ENCODE assay signal across 17 cellular contexts in the genomic region with DNA sequence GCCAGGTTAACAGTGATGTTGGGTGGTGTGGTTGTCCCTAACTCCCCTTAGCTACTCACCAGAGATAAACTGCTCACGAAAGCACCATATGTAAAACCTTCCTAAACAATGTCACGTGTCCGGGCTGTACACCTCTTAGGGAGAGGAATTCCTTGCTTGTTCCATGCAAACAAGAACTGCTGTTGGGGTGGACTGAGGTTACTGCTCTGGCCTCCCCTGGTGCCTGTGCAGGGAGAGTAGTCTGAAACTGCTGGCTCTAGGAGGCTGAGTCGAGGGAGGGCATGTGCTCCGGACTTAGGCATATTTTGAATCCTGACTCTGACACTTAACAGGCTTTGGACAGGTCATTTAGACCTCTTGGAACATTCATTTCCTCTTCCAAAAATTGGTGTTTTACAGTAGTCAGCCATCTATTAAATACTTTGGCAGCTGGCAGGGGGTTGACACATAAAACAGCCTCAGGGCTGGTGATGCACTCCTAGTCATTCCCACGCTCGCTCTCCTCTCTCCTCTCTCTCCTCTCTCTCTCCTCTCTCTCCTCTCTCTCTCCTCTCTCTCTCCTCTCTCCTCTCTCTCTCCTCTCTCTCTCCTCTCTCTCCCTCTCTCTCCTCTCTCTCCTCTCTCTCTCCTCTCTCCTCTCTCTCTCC. TPM values are rescaled to one million over a fixed set of nuclear protein-coding genes. Genes with fewer than 3 reads are reported as not detected.
A peak's percentile ranks its signal among the peaks of the same experiment; 100 is the strongest.
DNase-seq lines count a peak whose midpoint lies in the region; ATAC-seq, FAIRE-seq and TF ChIP-seq lines count a peak whose summit lies in the region.
"Had no signal": no experiment of that assay in that cellular context is flagged by ENCODE, and none has a peak within 500 bp of the region (broad histone marks: within the 10 kb centered on the region; RNA-seq: fewer than 3 reads in every experiment).

No MANE protein-coding gene starts in this region.

- H3K9me1 ChIP-seq in IMR-90 (ENCODE audit: insufficient read depth, low read length) (no peaks in the 10 kb centered on the region), K562 (ENCODE audit: control insufficient read depth, insufficient read depth, low read length) (no peaks in the 10 kb centered on the region)

- POLR2A ChIA-PET in BJ (lab: Charles Lee) (no interaction called here), IMR-90 (lab: Charles Lee; ENCODE audit: unreplicated experiment) (no interaction called here), K562 (lab: Yijun Ruan, JAX) (no interaction called here)

- BruUV-seq in IMR-90 (replicated peaks; lab: Mats Ljungman, UMichigan), result no TSS peak
- no TSS peak for BruUV-seq in K562 (replicated peaks; lab: Mats Ljungman, UMichigan)

- no peak overlapping the region for H2BK20ac ChIP-seq in IMR-90 (ENCODE audit: low read depth, low read length)

- H2AK5ac ChIP-seq in IMR-90 (ENCODE audit: low read depth, low read length), result no peak overlapping the region

- no peak overlapping the region for H3K56ac ChIP-seq in IMR-90 (ENCODE audit: extremely low read depth, insufficient read depth, low read length)

- H3K4me1 ChIP-seq in IMR-90 (ENCODE audit: control insufficient read depth, insufficient read depth, low read length) (no peaks in the 10 kb centered on the region), K562 (replicated peaks in 1 of 2; ENCODE audit: control insufficient read depth in 2 of 2, insufficient read depth in 2 of 2, low read length in 2 of 2) (no peaks in the 10 kb centered on the region), right lobe of liver (peaks cover 0 to 59% (median 13%) of the 10 kb centered on the region in 4 donors)
- H3K4me1 ChIP-seq: adrenal gland had no signal

- H3K9me3 ChIP-seq in IMR-90 (ENCODE audit: control insufficient read depth, insufficient read depth, low read length), result no peaks in the 10 kb centered on the region
- H3K9me3 ChIP-seq in K562 (replicated peaks; ENCODE audit: control insufficient read depth, insufficient read depth, low read depth, low read length), result no peaks in the 10 kb centered on the region
- H3K9me3 ChIP-seq in right lobe of liver, result no peaks in the 10 kb centered on the region
- H3K9me3 ChIP-seq: adrenal gland had no signal

- H4K8ac ChIP-seq in IMR-90 (ENCODE audit: low read depth in 2 of 2, low read length in 2 of 2), result no peak overlapping the region

- no peak overlapping the region for H3K18ac ChIP-seq in IMR-90 (ENCODE audit: low read depth, low read length)

- no peak overlapping the region for H3K4ac ChIP-seq in IMR-90 (ENCODE audit: low read depth, low read length)

- no peaks in the 10 kb centered on the region for H4K20me1 ChIP-seq in IMR-90 (ENCODE audit: insufficient read depth, low read length)
- H4K20me1 ChIP-seq in K562 (replicated peaks; ENCODE audit: control insufficient read depth, insufficient read depth, low read length), result no peaks in the 10 kb centered on the region; the same call in 1 of the 2 replicates

- peak; percentile 43 for DNase-seq in BJ (ENCODE audit: low read depth)
- DNase-seq in IMR-90, result peak; percentile 2
- no peak for DNase-seq in K562 (ENCODE audit: extremely low read depth in 1 of 4, low spot score in 3 of 4)
- no peak for DNase-seq in right lobe of liver
- no peak for DNase-seq in activated CD4-positive, alpha-beta T cell treated with anti-CD3 and anti-CD28 coated beads, Interleukin-2, amount 50 U/mL, for 4 hours
- DNase-seq: activated CD4-positive, CD25-positive, alpha-beta regulatory T cell treated with anti-CD3 and anti-CD28 coated beads, Interleukin-2, amount 50 U/mL, for 72 hours; activated T-cell treated with anti-CD3 and anti-CD28 coated beads, Interleukin-2, amount 50 U/mL, for 24 hours; adrenal gland; H9; NCI-H2171 treated with DMSO at 0.1 percent for 48 hours had no signal

- H2AK9ac ChIP-seq in IMR-90 (replicated peaks; ENCODE audit: low read depth, low read length, poor library complexity), result no peak overlapping the region

- H3K27ac ChIP-seq in IMR-90 (ENCODE audit: insufficient read depth, low read length) (no peak overlapping the region), K562 (ENCODE audit: extremely low read depth, low read depth, low read length) (no peak overlapping the region), right lobe of liver (peak overlapping the region in 2 of 3 donors; percentile 38 to 81)
- H3K27ac ChIP-seq: adrenal gland, HL-60 had no signal

- TF ChIP-seq POLR2A in IMR-90 (IDR thresholded peaks at IDR 0.05; ENCODE audit: low read depth, low read length) (no peak), K562 (conservative IDR thresholded peaks at IDR 0.05) (no peak), right lobe of liver (IDR thresholded peaks at IDR 0.05) (no peak)

- H2BK120ac ChIP-seq in IMR-90 (ENCODE audit: low read depth, low read length), result no peak overlapping the region

- H3K14ac ChIP-seq in IMR-90 (replicated peaks; ENCODE audit: low read depth, low read length), result no peak overlapping the region

- no peak overlapping the region for H2AFZ ChIP-seq in IMR-90 (replicated peaks; ENCODE audit: low read length, poor library complexity)
- H2AFZ ChIP-seq in K562 (ENCODE audit: low read depth, low read length), result no peak overlapping the region

- dilution Hi-C loops in IMR-90 (cut with HindIII; ENCODE audit: low sequenced_read_pairs, unreplicated experiment), result no loop called here

- no peak overlapping the region for H4K91ac ChIP-seq in IMR-90 (ENCODE audit: insufficient read depth, low read depth, low read length)

- in situ Hi-C loops in IMR-90 (cut with MboI; ENCODE audit: low sequenced_read_pairs) (loop anchor here (25.0 kb wide), 1 partner anchor 482 kb away; no protein-coding TSS in a partner anchor), K562 (cut with MboI) (loop anchor here (25.0 kb wide), 1 partner anchor 282 kb away; a partner anchor contains a TSS)

- no CpG with 5 or more reads among the region's 7 CpGs for WGBS in IMR-90 (ENCODE audit: extremely low coverage in 2 of 2, insufficient read length in 1 of 2), 2 experiments
- 0% methylated on average over 5 of the region's 7 CpGs for WGBS in K562 (ENCODE audit: insufficient coverage, low coverage, missing lambda C conversion rate)
- WGBS in right lobe of liver (ENCODE audit: insufficient coverage, low coverage, low lambda C conversion rate, missing lambda C conversion rate), result 65% methylated on average over 5 of the region's 7 CpGs

- no peak for FAIRE-seq in K562 (lab: Jason Lieb, UNC)
- FAIRE-seq: colon had no signal

- no peak for TF ChIP-seq EP300 in K562 (IDR thresholded peaks at IDR 0.05; ENCODE audit: low read length)

- H3K4me2 ChIP-seq in IMR-90 (ENCODE audit: low read depth, low read length) (no peak overlapping the region), K562 (ENCODE audit: insufficient read depth, low read length) (no peak overlapping the region)

- H3K79me1 ChIP-seq in IMR-90 (ENCODE audit: low read depth in 1 of 2, low read length in 2 of 2), result no peaks in the 10 kb centered on the region

- H3K79me2 ChIP-seq in K562 (ENCODE audit: control insufficient read depth, insufficient read depth, low read length), result no peaks in the 10 kb centered on the region

- H3K27me3 ChIP-seq in BJ (ENCODE audit: control insufficient read depth, insufficient read depth, low read length) (no peaks in the 10 kb centered on the region), IMR-90 (ENCODE audit: control insufficient read depth, insufficient read depth, low read length) (peaks cover 1% of the 10 kb centered on the region; the same call in 1 of the 2 replicates), K562 (ENCODE audit: control insufficient read depth in 2 of 2, insufficient read depth in 2 of 2, low read length in 2 of 2) (peaks cover 8 to 43% of the 10 kb centered on the region in 2 experiments; a peak in 3 of 5 replicates), right lobe of liver (no peaks in the 10 kb centered on the region)
- H3K27me3 ChIP-seq: adrenal gland had no signal

- TF ChIP-seq CTCF in BJ (IDR thresholded peaks at IDR 0.05; ENCODE audit: insufficient read depth, low read depth, low read length) (no peak), IMR-90 (conservative IDR thresholded peaks at IDR 0.05; ENCODE audit: low read depth, low read length) (no peak), K562 (IDR thresholded peaks at IDR 0.05 in 2 of 3, conservative IDR thresholded peaks at IDR 0.05 in 1 of 3; ENCODE audit: insufficient read depth in 2 of 3, low read depth in 1 of 3, low read length in 3 of 3) (no peak), right lobe of liver (IDR thresholded peaks at IDR 0.05) (no peak)

- no peak overlapping the region for H3K23ac ChIP-seq in IMR-90 (ENCODE audit: low read depth, low read length)

- no peak overlapping the region for H2BK15ac ChIP-seq in IMR-90 (ENCODE audit: low read depth, low read length)

- TF ChIP-seq RAD21 in IMR-90 (IDR thresholded peaks at IDR 0.05; ENCODE audit: low read length), result no peak
- TF ChIP-seq RAD21 in K562 (CRISPR knock-in tag; conservative IDR thresholded peaks at IDR 0.05 in 1 of 2, IDR thresholded peaks at IDR 0.05 in 1 of 2), result no peak

- H2BK5ac ChIP-seq in IMR-90 (ENCODE audit: low read depth, low read length, poor library complexity, severe bottlenecking), result no peak overlapping the region

- CTCF ChIA-PET in BJ (lab: Yijun Ruan, JAX), result no interaction called here
- CTCF ChIA-PET in IMR-90 (lab: Yijun Ruan, JAX), result no interaction called here
- CTCF ChIA-PET in K562 (lab: Yijun Ruan, JAX; ENCODE audit: low intra/inter-chr PET ratio), result no interaction called here

- intact Hi-C loops in IMR-90 (cut with micrococcal nuclease) (no loop called here), K562 (cut with micrococcal nuclease) (no loop called here), right lobe of liver (cut with DNase I) (loop anchor here in 1 of 2 donors (10.0 kb wide), 1 partner anchor 126 kb away; a partner anchor contains a TSS)

- no peak overlapping the region for H3K9ac ChIP-seq in IMR-90 (ENCODE audit: low read depth, low read length)
- H3K9ac ChIP-seq in K562 (ENCODE audit: insufficient read depth in 1 of 2, low read depth in 2 of 2, low read length in 2 of 2), result no peak overlapping the region

- H3K36me3 ChIP-seq in BJ (ENCODE audit: control insufficient read depth, insufficient read depth, low read length) (peaks cover 1% of the 10 kb centered on the region; the same call in 1 of the 2 replicates), IMR-90 (ENCODE audit: control insufficient read depth, insufficient read depth, low read length) (no peaks in the 10 kb centered on the region), K562 (ENCODE audit: control insufficient read depth, insufficient read depth, low read length) (no peaks in the 10 kb centered on the region), right lobe of liver (peaks cover 0 to 14% (median 0%) of the 10 kb centered on the region in 4 donors)

- ATAC-seq in IMR-90 (ENCODE audit: low read depth), result no peak
- ATAC-seq in K562, result peak; percentile 34
- no peak for ATAC-seq in right lobe of liver
- no peak for ATAC-seq in HG03135 (IDR thresholded peaks at IDR 0.05; ENCODE audit: unreplicated experiment)
- no peak for ATAC-seq in GM19351 (IDR thresholded peaks at IDR 0.05; ENCODE audit: unreplicated experiment)
- ATAC-seq in HG03520 (IDR thresholded peaks at IDR 0.05; ENCODE audit: unreplicated experiment), result no peak

- no peak overlapping the region for H4K5ac ChIP-seq in IMR-90 (ENCODE audit: low read depth, low read length)

- H3K4me3 ChIP-seq in BJ (ENCODE audit: low read depth, low read length) (no peak overlapping the region), IMR-90 (ENCODE audit: insufficient read depth, low read depth, low read length) (no peak overlapping the region), K562 (no peak overlapping the region), right lobe of liver (no peak overlapping the region)
- H3K4me3 ChIP-seq: adrenal gland, lung had no signal

RNA-seq across cellular contexts. Expression of a gene that starts 10.6 kb away (rescaled TPM):
- polyA plus RNA-seq in BJ (2011; rRNA removed) (13.7 and 32.1 TPM in 2 replicates), IMR-90 (2012; rRNA removed) (not detected in 2 replicates), K562 (2011; rRNA removed) (not detected in 2 replicates), K562 (2014; fragmentation: Illumina TruSeq; extraction: Trizol) (not detected in 2 replicates), K562 (2014; fragmentation: Nextera tagmentation; extraction: Ambion mirVana) (not detected), K562 (2014; rRNA removed) (not detected in 2 replicates)
- polyA minus RNA-seq in BJ (2011; rRNA and poly(A)+ RNA removed), result 15.6 and 22.9 TPM in 2 replicates
- total RNA-seq in IMR-90 (2012; rRNA removed) (not detected in 2 replicates), K562 (2014; rRNA removed) (not detected in 2 replicates), K562 (2014; rRNA removed; fragmentation: Illumina TruSeq; extraction: Trizol) (not detected in 2 replicates), K562 (2015; rRNA removed; fragmentation: Illumina TruSeq; extraction: Trizol) (not detected in 2 replicates), K562 (2021) (0.54 TPM in 1 of 2 replicates, not detected in the other), right lobe of liver (10 to 100 TPM; 21.2 to 69.9 (median 29.7) TPM)
- not detected in 2 replicates for polyA plus RNA-seq in IMR-90 (2012; cell fraction: cytosol; rRNA removed)
- 0.03 and 0.05 TPM in 2 replicates for polyA plus RNA-seq in IMR-90 (2012; cell fraction: nucleus; rRNA removed; ENCODE audit: low replicate concordance)
- not detected in 2 replicates for total RNA-seq in K562 (2011; cell fraction: chromatin; rRNA removed; ENCODE audit: low replicate concordance)
- not detected in 2 replicates for total RNA-seq in K562 (2011; cell fraction: nucleolus; rRNA removed)
- total RNA-seq in K562 (2011; cell fraction: nucleoplasm; rRNA removed), result not detected in 2 replicates
- not detected in 2 replicates for polyA plus RNA-seq in K562 (2011; cell fraction: cytosol; rRNA removed)
- polyA plus RNA-seq in K562 (2011; cell fraction: nucleus; rRNA removed), result not detected in 2 replicates
- not detected in 2 replicates for polyA plus RNA-seq in K562 (2012)
- not detected in 2 replicates for polyA minus RNA-seq in K562 (2011; rRNA and poly(A)+ RNA removed)
- not detected in 2 replicates for polyA minus RNA-seq in K562 (2011; cell fraction: cytosol; rRNA and poly(A)+ RNA removed)
- polyA minus RNA-seq in K562 (2011; cell fraction: nucleus; rRNA and poly(A)+ RNA removed), result not detected in 2 replicates

RNA-seq across cellular contexts. Expression of a gene that starts 52.9 kb away (rescaled TPM):
- polyA plus RNA-seq in BJ (2011; rRNA removed) (not detected in 2 replicates), IMR-90 (2012; rRNA removed) (not detected in 2 replicates), K562 (2011; rRNA removed) (not detected in 2 replicates), K562 (2014; fragmentation: Illumina TruSeq; extraction: Trizol) (not detected in 2 replicates), K562 (2014; fragmentation: Nextera tagmentation; extraction: Ambion mirVana) (not detected), K562 (2014; rRNA removed) (not detected in 2 replicates)
- polyA minus RNA-seq in BJ (2011; rRNA and poly(A)+ RNA removed), result not detected in 2 replicates
- total RNA-seq in IMR-90 (2012; rRNA removed) (not detected in 2 replicates), K562 (2014; rRNA removed) (not detected in 2 replicates), K562 (2014; rRNA removed; fragmentation: Illumina TruSeq; extraction: Trizol) (not detected in 2 replicates), K562 (2015; rRNA removed; fragmentation: Illumina TruSeq; extraction: Trizol) (not detected in 2 replicates), K562 (2021) (0.64 and 0.98 TPM in 2 replicates), right lobe of liver (1,000 to 10,000 TPM in 3 of 6 experiments, 100 to 1,000 TPM in 3; 326 to 1,933 (median 908) TPM)
- polyA plus RNA-seq in IMR-90 (2012; cell fraction: cytosol; rRNA removed), result not detected in 2 replicates
- not detected in 2 replicates for polyA plus RNA-seq in IMR-90 (2012; cell fraction: nucleus; rRNA removed; ENCODE audit: low replicate concordance)
- not detected in 2 replicates for total RNA-seq in K562 (2011; cell fraction: chromatin; rRNA removed; ENCODE audit: low replicate concordance)
- total RNA-seq in K562 (2011; cell fraction: nucleolus; rRNA removed), result not detected in 2 replicates
- not detected in 2 replicates for total RNA-seq in K562 (2011; cell fraction: nucleoplasm; rRNA removed)
- polyA plus RNA-seq in K562 (2011; cell fraction: cytosol; rRNA removed), result not detected in 2 replicates
- not detected in 2 replicates for polyA plus RNA-seq in K562 (2011; cell fraction: nucleus; rRNA removed)
- not detected in 2 replicates for polyA plus RNA-seq in K562 (2012)
- polyA minus RNA-seq in K562 (2011; rRNA and poly(A)+ RNA removed), result not detected in 2 replicates
- not detected in 2 replicates for polyA minus RNA-seq in K562 (2011; cell fraction: cytosol; rRNA and poly(A)+ RNA removed)
- polyA minus RNA-seq in K562 (2011; cell fraction: nucleus; rRNA and poly(A)+ RNA removed), result not detected in 2 replicates
- total RNA-seq: fibroblast of lung, H9 had no signal
- polyA plus RNA-seq: fibroblast of lung had no signal

Comparison
In these comparisons a context has a peak if more than half of its experiments do, and no peak if none do; other contexts are left out.
1. DNase-seq: peak in BJ (single experiment) and IMR-90 (single experiment); none in K562 (0 of 4), right lobe of liver (0 of 3) and activated CD4-positive, alpha-beta T cell treated with anti-CD3 and anti-CD28 coated beads, Interleukin-2, amount 50 U/mL, for 4 hours (0 of 2).
2. H3K27ac ChIP-seq: peak in right lobe of liver (2 of 3); none in IMR-90 (single experiment) and K562 (single experiment).
3. RNA of a gene that starts 10.6 kb away (total RNA-seq): 21.2 to 69.9 TPM in right lobe of liver; not detected in IMR-90 and 0.54 TPM in K562; every median in the first group is over 10 times any median in the second.
4. RNA of a gene that starts 52.9 kb away (total RNA-seq): 326 to 1,933 TPM in right lobe of liver; not detected in IMR-90 and 0.64 to 0.98 TPM in K562; every median in the first group is over 100 times any median in the second.